In genomic region chr13:107742544-107742943, GRCh38 we compare ENCODE assay signal across 20 cellular contexts.
"Had no signal": no experiment of that assay in that cellular context is flagged by ENCODE, and none has a peak within 500 bp of the region (broad histone marks: within the 10 kb centered on the region; RNA-seq: fewer than 3 reads in every experiment).

No MANE protein-coding gene starts in this region.

- H3K27ac ChIP-seq: ascending aorta, breast epithelium, esophagus squamous epithelium, suprapubic skin, transverse colon, vagina had no signal

- H3K36me3 Mint-ChIP-seq: activated naive CD4-positive, alpha-beta T cell treated with anti-CD3 and anti-CD28 coated beads, Interleukin-2, amount 50 U/mL, for 24 hours; natural killer cell had no signal

- H3K27me3 ChIP-seq: ascending aorta, breast epithelium, esophagus squamous epithelium, suprapubic skin, transverse colon, vagina had no signal

- H3K4me3 ChIP-seq: ascending aorta, breast epithelium, esophagus squamous epithelium, suprapubic skin, transverse colon, vagina had no signal

- H3K4me3 Mint-ChIP-seq: activated naive CD4-positive, alpha-beta T cell treated with anti-CD3 and anti-CD28 coated beads, Interleukin-2, amount 50 U/mL, for 24 hours; activated T-cell treated with anti-CD3 and anti-CD28 coated beads, Interleukin-2, amount 50 U/mL, for 72 hours; dendritic cell treated with granulocyte-macrophage colony-stimulating factor and Interleukin-4, amounts not matched to agents 40 ng/mL and 50 ng/mL, for 4 days; natural killer cell; stimulated activated naive CD8-positive, alpha-beta T cell treated with anti-CD3 and anti-CD28 coated beads, Interleukin-15, amount 100 ng/mL, for 72 hours had no signal

- H3K27me3 Mint-ChIP-seq: activated naive CD4-positive, alpha-beta T cell treated with anti-CD3 and anti-CD28 coated beads, Interleukin-2, amount 50 U/mL, for 24 hours; dendritic cell treated with granulocyte-macrophage colony-stimulating factor and Interleukin-4, amounts not matched to agents 40 ng/mL and 50 ng/mL, for 4 days; stimulated activated naive CD8-positive, alpha-beta T cell treated with anti-CD3 and anti-CD28 coated beads, Interleukin-15, amount 100 ng/mL, for 72 hours had no signal

- H3K9me3 Mint-ChIP-seq: activated naive CD4-positive, alpha-beta T cell treated with anti-CD3 and anti-CD28 coated beads, Interleukin-2, amount 50 U/mL, for 24 hours; dendritic cell treated with granulocyte-macrophage colony-stimulating factor and Interleukin-4, amounts not matched to agents 40 ng/mL and 50 ng/mL, for 4 days; stimulated activated naive CD8-positive, alpha-beta T cell treated with anti-CD3 and anti-CD28 coated beads, Interleukin-15, amount 100 ng/mL, for 72 hours had no signal

- H3K36me3 ChIP-seq: ascending aorta, breast epithelium, esophagus squamous epithelium, suprapubic skin, transverse colon, vagina had no signal

- ATAC-seq: activated CD4-positive, CD25-positive, alpha-beta regulatory T cell treated with anti-CD3 and anti-CD28 coated beads, Interleukin-2, amount 50 U/mL, for 24 hours; activated T-cell treated with anti-CD3 and anti-CD28 coated beads, Interleukin-2, amount 50 U/mL, for 72 hours; natural killer cell; right cardiac atrium; stimulated activated naive CD8-positive, alpha-beta T cell treated with anti-CD3 and anti-CD28 coated beads, Interleukin-15, amount 100 ng/mL, for 72 hours had no signal

- H3K27ac Mint-ChIP-seq: activated naive CD4-positive, alpha-beta T cell treated with anti-CD3 and anti-CD28 coated beads, Interleukin-2, amount 50 U/mL, for 24 hours; activated T-cell treated with anti-CD3 and anti-CD28 coated beads, Interleukin-2, amount 50 U/mL, for 72 hours; dendritic cell treated with granulocyte-macrophage colony-stimulating factor and Interleukin-4, amounts not matched to agents 40 ng/mL and 50 ng/mL, for 4 days; natural killer cell; stimulated activated naive CD8-positive, alpha-beta T cell treated with anti-CD3 and anti-CD28 coated beads, Interleukin-15, amount 100 ng/mL, for 72 hours had no signal

- DNase-seq: activated effector memory CD4-positive, alpha-beta T cell treated with anti-CD3 and anti-CD28 coated beads, Interleukin-2, amount 50 U/mL, for 16 hours; activated T-cell treated with anti-CD3 and anti-CD28 coated beads, Interleukin-2, amount 50 U/mL, for 72 hours; cerebellar nuclear complex; effector memory CD4-positive, alpha-beta T cell; esophagus squamous epithelium; natural killer cell; nucleus accumbens; posterior cingulate gyrus; right cardiac atrium; stimulated activated CD4-positive, alpha-beta T cell treated with anti-CD3 and anti-CD28 coated beads, Interleukin-15, amount 100 ng/mL, for 24 hours; stimulated activated CD4-positive, alpha-beta T cell treated with anti-CD3 and anti-CD28 coated beads, Interleukin-2, amount 100 ng/mL, for 48 hours; stimulated activated naive CD8-positive, alpha-beta T cell treated with anti-CD3 and anti-CD28 coated beads, Interleukin-15, amount 100 ng/mL, for 72 hours; transverse colon had no signal

- H3K4me1 Mint-ChIP-seq: activated naive CD4-positive, alpha-beta T cell treated with anti-CD3 and anti-CD28 coated beads, Interleukin-2, amount 50 U/mL, for 24 hours; natural killer cell; stimulated activated naive CD8-positive, alpha-beta T cell treated with anti-CD3 and anti-CD28 coated beads, Interleukin-15, amount 100 ng/mL, for 72 hours had no signal

- H3K4me1 ChIP-seq: ascending aorta, breast epithelium, esophagus squamous epithelium, suprapubic skin, transverse colon, vagina had no signal
